Comparison of ENCODE assay signal across 21 cellular contexts in the genomic region with DNA sequence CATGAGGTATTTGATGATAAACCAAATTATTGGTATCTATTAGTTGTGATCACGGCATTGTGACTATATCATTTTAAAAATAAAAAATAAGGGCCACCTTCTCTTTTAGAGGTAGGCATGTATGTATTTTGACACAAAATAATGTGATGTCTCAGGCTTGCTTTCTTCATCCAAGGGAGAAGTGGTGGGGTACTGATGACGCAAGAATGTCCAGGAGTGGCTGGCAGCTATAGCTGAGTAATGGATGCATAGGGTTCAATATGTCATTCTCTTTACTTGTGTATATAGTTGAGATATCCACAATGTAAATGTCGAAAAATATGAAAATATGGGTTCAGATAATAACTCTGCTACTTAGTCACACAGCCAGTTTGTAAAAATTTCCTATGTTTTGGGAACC. TPM values are rescaled to one million over a fixed set of nuclear protein-coding genes. Genes with fewer than 3 reads are reported as not detected.
A peak's percentile ranks its signal among the peaks of the same experiment; 100 is the strongest.
DNase-seq lines count a peak whose midpoint lies in the region; ATAC-seq, FAIRE-seq and TF ChIP-seq lines count a peak whose summit lies in the region.
"Had no signal": no experiment of that assay in that cellular context is flagged by ENCODE, and none has a peak within 500 bp of the region (broad histone marks: within the 10 kb centered on the region; RNA-seq: fewer than 3 reads in every experiment).

No MANE protein-coding gene starts in this region.

- no TSS peak for BruUV-seq in mammary epithelial cell (replicated peaks; lab: Mats Ljungman, UMichigan)

- no peak for TF ChIP-seq EP300 in A549 (IDR thresholded peaks at IDR 0.05)

- H3K4me2 ChIP-seq in A549 (no peak overlapping the region), mammary epithelial cell (ENCODE audit: insufficient read depth, low read depth, low read length) (no peak overlapping the region)
- H3K4me2 ChIP-seq: GM23338, KMS-11 had no signal

- FAIRE-seq in A549 (lab: Jason Lieb, UNC), result peak; percentile 61
- FAIRE-seq: A204.1, D721Med, G401.6, GM12891, HepG2, HTR-8/SVneo had no signal

- no peak overlapping the region for H3K27ac ChIP-seq in A549
- H3K27ac ChIP-seq in mammary epithelial cell (ENCODE audit: insufficient read depth, low read depth, low read length), result no peak overlapping the region
- H3K27ac ChIP-seq: C4-2B, KMS-11 had no signal

- POLR2A ChIA-PET in A549 (lab: Yijun Ruan, JAX), result no interaction called here

- no peak for DNase-seq in A549 (ENCODE audit: low read depth in 1 of 2, low spot score in 1 of 2)
- DNase-seq in HCEC 1CT, result peak; percentile 30
- peak; percentile 16 for DNase-seq in NB4 (ENCODE audit: low read depth)
- peak; percentile 13 for DNase-seq in adipocyte (ENCODE audit: low read depth)
- DNase-seq in mammary epithelial cell, result no peak
- DNase-seq: AML-193; Caco-2; CD4-positive, alpha-beta T cell; H7 had no signal

- no peak for TF ChIP-seq CTCF in A549 (IDR thresholded peaks at IDR 0.05)
- TF ChIP-seq CTCF in NB4 (IDR thresholded peaks at IDR 0.05; ENCODE audit: low read depth, low read length), result no peak
- TF ChIP-seq CTCF in mammary epithelial cell (conservative IDR thresholded peaks at IDR 0.05 in 1 of 2, IDR thresholded peaks at IDR 0.05 in 1 of 2; ENCODE audit: extremely low read depth in 1 of 2, insufficient read depth in 1 of 2, low read depth in 1 of 2, low read length in 2 of 2), result no peak

- H3K9ac ChIP-seq in adipocyte (ENCODE audit: low read length) (no peak overlapping the region), mammary epithelial cell (ENCODE audit: insufficient read depth, low read length) (no peak overlapping the region)
- H3K9ac ChIP-seq: KMS-11 had no signal

- in situ Hi-C loops in mammary epithelial cell (cut with MboI; ENCODE audit: low sequenced_read_pairs in 2 of 2), result no loop called here

- CTCF ChIA-PET in A549 (lab: Yijun Ruan, JAX) (no interaction called here), mammary epithelial cell (lab: Charles Lee; ENCODE audit: low non-redundant PET) (no interaction called here)

- TF ChIP-seq RAD21 in A549 (conservative IDR thresholded peaks at IDR 0.05 in 1 of 2, IDR thresholded peaks at IDR 0.05 in 1 of 2), result no peak

- H4K20me1 ChIP-seq in mammary epithelial cell (ENCODE audit: insufficient read depth, low read length), result no peaks in the 10 kb centered on the region

- H3K4me3 ChIP-seq in A549, result no peak overlapping the region
- no peak overlapping the region for H3K4me3 ChIP-seq in NB4 (ENCODE audit: low read depth, low read length)
- no peak overlapping the region for H3K4me3 ChIP-seq in adipocyte (ENCODE audit: low read length)
- H3K4me3 ChIP-seq in mammary epithelial cell (replicated peaks in 1 of 3; ENCODE audit: insufficient read depth in 1 of 3, low read depth in 2 of 3, low read length in 3 of 3), result no peak overlapping the region
- H3K4me3 ChIP-seq: GM23338 had no signal

- H3K27me3 ChIP-seq in adipocyte (replicated peaks; ENCODE audit: control insufficient read depth, insufficient read depth, low read length) (no peaks in the 10 kb centered on the region), mammary epithelial cell (ENCODE audit: insufficient read depth, low read length) (no peaks in the 10 kb centered on the region)

- intact Hi-C loops in mammary epithelial cell (cut with micrococcal nuclease), result no loop called here

- no peak overlapping the region for H2AFZ ChIP-seq in mammary epithelial cell (ENCODE audit: low read depth, low read length)
- H2AFZ ChIP-seq: GM23338 had no signal

- H3K36me3 ChIP-seq in adipocyte (ENCODE audit: control insufficient read depth, insufficient read depth, low read length, severe bottlenecking), result no peaks in the 10 kb centered on the region
- H3K36me3 ChIP-seq in mammary epithelial cell (ENCODE audit: insufficient read depth, low read length), result no peaks in the 10 kb centered on the region

- no peaks in the 10 kb centered on the region for H3K79me2 ChIP-seq in mammary epithelial cell (ENCODE audit: insufficient read depth, low read length)

- ATAC-seq in A549 (no peak), HG03159 (IDR thresholded peaks at IDR 0.05; ENCODE audit: unreplicated experiment) (no peak), GM19023 (IDR thresholded peaks at IDR 0.05; ENCODE audit: unreplicated experiment) (no peak), HG02981 (IDR thresholded peaks at IDR 0.05; ENCODE audit: unreplicated experiment) (no peak)
- ATAC-seq: GM23338, HepG2 had no signal

- WGBS in A549 (ENCODE audit: missing lambda C conversion rate), result 39% methylated on average over 3 of the region's 3 CpGs
- WGBS in mammary epithelial cell (ENCODE audit: low coverage, missing lambda C conversion rate), result 62% methylated on average over 3 of the region's 3 CpGs

- no peaks in the 10 kb centered on the region for H3K9me3 ChIP-seq in A549
- no peaks in the 10 kb centered on the region for H3K9me3 ChIP-seq in adipocyte (ENCODE audit: control insufficient read depth, low read length)
- peaks cover 20% of the 10 kb centered on the region for H3K9me3 ChIP-seq in mammary epithelial cell (replicated peaks; ENCODE audit: insufficient read depth, low read length)
- H3K9me3 ChIP-seq: Caco-2 had no signal

- no peak for TF ChIP-seq POLR2A in A549 (IDR thresholded peaks at IDR 0.05; ENCODE audit: low read length)
- no peak for TF ChIP-seq POLR2A in NB4 (IDR thresholded peaks at IDR 0.05; ENCODE audit: extremely low read depth, insufficient read length)

- dilution Hi-C loops in mammary epithelial cell (cut with HindIII; ENCODE audit: low sequenced_read_pairs), result no loop called here

- no peaks in the 10 kb centered on the region for H3K4me1 ChIP-seq in A549
- H3K4me1 ChIP-seq in adipocyte (ENCODE audit: control insufficient read depth, insufficient read depth, low read length), result peaks cover 15% of the 10 kb centered on the region
- no peaks in the 10 kb centered on the region for H3K4me1 ChIP-seq in mammary epithelial cell (ENCODE audit: insufficient read depth, low read length)
- H3K4me1 ChIP-seq: Caco-2 had no signal

TF ChIP-seq in A549, 52 proteins besides CTCF, POLR2A, EP300 and RAD21:
- TF ChIP-seq RARB (CRISPR knock-in tag; IDR thresholded peaks at IDR 0.05) (no peak), CEBPB (IDR thresholded peaks at IDR 0.05) (no peak), JUN (IDR thresholded peaks at IDR 0.05) (no peak), NFE2L2 (conservative IDR thresholded peaks at IDR 0.05; ENCODE audit: low read length) (no peak), CBX8 (IDR thresholded peaks at IDR 0.05) (no peak), HOXB5 (CRISPR knock-in tag; IDR thresholded peaks at IDR 0.05) (no peak), CHD2 (IDR thresholded peaks at IDR 0.05; ENCODE audit: low read length, partially characterized antibody) (no peak), RNF2 (IDR thresholded peaks at IDR 0.05; ENCODE audit: borderline replicate concordance, low read depth) (no peak), HOXB13 (CRISPR knock-in tag; IDR thresholded peaks at IDR 0.05; ENCODE audit: low read depth) (no peak), MAZ (IDR thresholded peaks at IDR 0.05; ENCODE audit: borderline replicate concordance, low read depth, low read length) (no peak), ZSCAN20 (CRISPR knock-in tag; IDR thresholded peaks at IDR 0.05) (no peak)
- TF ChIP-seq, protein P1, sequence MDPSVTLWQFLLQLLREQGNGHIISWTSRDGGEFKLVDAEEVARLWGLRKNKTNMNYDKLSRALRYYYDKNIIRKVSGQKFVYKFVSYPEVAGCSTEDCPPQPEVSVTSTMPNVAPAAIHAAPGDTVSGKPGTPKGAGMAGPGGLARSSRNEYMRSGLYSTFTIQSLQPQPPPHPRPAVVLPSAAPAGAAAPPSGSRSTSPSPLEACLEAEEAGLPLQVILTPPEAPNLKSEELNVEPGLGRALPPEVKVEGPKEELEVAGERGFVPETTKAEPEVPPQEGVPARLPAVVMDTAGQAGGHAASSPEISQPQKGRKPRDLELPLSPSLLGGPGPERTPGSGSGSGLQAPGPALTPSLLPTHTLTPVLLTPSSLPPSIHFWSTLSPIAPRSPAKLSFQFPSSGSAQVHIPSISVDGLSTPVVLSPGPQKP (IDR thresholded peaks at IDR 0.05; ENCODE audit: low read depth, low read length), result no peak

RNA-seq across cellular contexts. Expression of a gene that starts 46.8 kb away (rescaled TPM):
- polyA plus RNA-seq in A549 (2011; rRNA removed) (9.0 and 11.9 TPM in 2 replicates), A549 (2017; fragmentation: RNase III; extraction: RNeasy Plus Mini Kit Qiagen cat#74134 plus additional on column Dnase treatment) (9.1 to 9.9 TPM (median 9.5 TPM) in 3 replicates), mammary epithelial cell (4.0 TPM)
- 7.8 and 8.7 TPM in 2 replicates for polyA plus RNA-seq in A549 (2012; cell fraction: cytosol; rRNA removed)
- 4.7 and 5.1 TPM in 2 replicates for polyA plus RNA-seq in A549 (2012; cell fraction: nucleus; rRNA removed)
- 7.8 and 10.3 TPM in 2 replicates for polyA minus RNA-seq in A549 (2011; rRNA and poly(A)+ RNA removed)
- total RNA-seq in mammary epithelial cell, result 10 to 100 TPM in 1 of 2 donors, 1 to 10 TPM in 1; 6.5 to 10.2 TPM
- 1.8 TPM for polyA minus RNA-seq in mammary epithelial cell

Comparison
In these comparisons a context has a peak if more than half of its experiments do, and no peak if none do; other contexts are left out.
1. DNase-seq: peak in HCEC 1CT (single experiment), NB4 (single experiment) and adipocyte (single experiment); none in A549 (0 of 2) and mammary epithelial cell (single experiment).